Comparison of ENCODE assay signal across 1 cellular context in genomic region chr10:560314-560992, GRCh38.
TF ChIP-seq lines count a peak whose summit lies in the region.

No MANE protein-coding gene starts in this region.

TF ChIP-seq in IMR-90, 13 proteins besides CTCF, POLR2A, EP300 and RAD21 (continued from another document):
- no peak for TF ChIP-seq SMC3 (IDR thresholded peaks at IDR 0.05; ENCODE audit: low read depth, low read length)
- TF ChIP-seq NFE2L2 (IDR thresholded peaks at IDR 0.05; ENCODE audit: low read depth, low read length), result no peak
- TF ChIP-seq ELK1 (IDR thresholded peaks at IDR 0.05; ENCODE audit: borderline replicate concordance, low read depth, low read length), result no peak
